ENCODE assay signal across 1 cellular context in the genomic region with DNA sequence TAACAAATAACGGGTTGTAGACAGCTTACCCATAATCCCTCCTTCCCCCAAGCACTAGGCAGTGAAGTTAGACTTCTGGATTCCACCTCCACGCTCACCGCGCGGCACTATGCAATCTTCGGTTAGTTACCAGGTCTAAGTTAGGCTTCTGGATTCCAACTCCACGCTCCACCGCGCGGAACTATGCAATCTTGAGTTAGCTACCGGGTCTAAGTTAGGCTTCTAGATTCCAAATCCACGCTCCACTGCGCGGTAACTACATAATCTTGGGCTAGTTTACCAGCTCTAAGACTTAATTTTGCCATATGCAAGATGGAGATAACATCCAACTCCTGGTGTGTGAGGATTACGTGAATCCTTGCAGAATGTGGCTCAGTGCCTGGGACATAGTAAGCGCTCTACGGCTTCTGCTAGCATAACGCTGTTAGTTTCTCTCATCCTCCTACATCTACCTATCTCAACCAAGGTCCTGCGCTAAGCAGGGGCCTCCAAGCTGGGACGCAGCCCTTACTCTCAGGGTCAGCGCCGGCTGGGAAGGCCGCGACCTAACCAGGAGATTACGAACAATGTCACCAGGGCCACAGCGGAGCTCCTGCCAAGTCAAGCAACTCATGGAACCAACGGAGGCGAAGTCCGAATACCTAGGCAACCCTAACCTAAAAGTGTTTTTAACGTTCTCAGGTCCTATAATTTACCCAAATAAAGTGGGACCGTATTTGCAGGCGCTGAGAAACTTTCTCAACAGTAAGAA.
TF ChIP-seq lines count a peak whose summit lies in the region.

No MANE protein-coding gene starts in this region.

TF ChIP-seq in HepG2, 621 proteins besides CTCF, POLR2A, EP300 and RAD21 (continued from another document and continues in another):
- no peak for TF ChIP-seq TERF1 (CRISPR knock-in tag; IDR thresholded peaks at IDR 0.05)
- peak; percentile 32; the same call in 1 of the 2 replicates for TF ChIP-seq ATF1 (CRISPR knock-in tag; IDR thresholded peaks at IDR 0.05)
- TF ChIP-seq, protein P1, sequence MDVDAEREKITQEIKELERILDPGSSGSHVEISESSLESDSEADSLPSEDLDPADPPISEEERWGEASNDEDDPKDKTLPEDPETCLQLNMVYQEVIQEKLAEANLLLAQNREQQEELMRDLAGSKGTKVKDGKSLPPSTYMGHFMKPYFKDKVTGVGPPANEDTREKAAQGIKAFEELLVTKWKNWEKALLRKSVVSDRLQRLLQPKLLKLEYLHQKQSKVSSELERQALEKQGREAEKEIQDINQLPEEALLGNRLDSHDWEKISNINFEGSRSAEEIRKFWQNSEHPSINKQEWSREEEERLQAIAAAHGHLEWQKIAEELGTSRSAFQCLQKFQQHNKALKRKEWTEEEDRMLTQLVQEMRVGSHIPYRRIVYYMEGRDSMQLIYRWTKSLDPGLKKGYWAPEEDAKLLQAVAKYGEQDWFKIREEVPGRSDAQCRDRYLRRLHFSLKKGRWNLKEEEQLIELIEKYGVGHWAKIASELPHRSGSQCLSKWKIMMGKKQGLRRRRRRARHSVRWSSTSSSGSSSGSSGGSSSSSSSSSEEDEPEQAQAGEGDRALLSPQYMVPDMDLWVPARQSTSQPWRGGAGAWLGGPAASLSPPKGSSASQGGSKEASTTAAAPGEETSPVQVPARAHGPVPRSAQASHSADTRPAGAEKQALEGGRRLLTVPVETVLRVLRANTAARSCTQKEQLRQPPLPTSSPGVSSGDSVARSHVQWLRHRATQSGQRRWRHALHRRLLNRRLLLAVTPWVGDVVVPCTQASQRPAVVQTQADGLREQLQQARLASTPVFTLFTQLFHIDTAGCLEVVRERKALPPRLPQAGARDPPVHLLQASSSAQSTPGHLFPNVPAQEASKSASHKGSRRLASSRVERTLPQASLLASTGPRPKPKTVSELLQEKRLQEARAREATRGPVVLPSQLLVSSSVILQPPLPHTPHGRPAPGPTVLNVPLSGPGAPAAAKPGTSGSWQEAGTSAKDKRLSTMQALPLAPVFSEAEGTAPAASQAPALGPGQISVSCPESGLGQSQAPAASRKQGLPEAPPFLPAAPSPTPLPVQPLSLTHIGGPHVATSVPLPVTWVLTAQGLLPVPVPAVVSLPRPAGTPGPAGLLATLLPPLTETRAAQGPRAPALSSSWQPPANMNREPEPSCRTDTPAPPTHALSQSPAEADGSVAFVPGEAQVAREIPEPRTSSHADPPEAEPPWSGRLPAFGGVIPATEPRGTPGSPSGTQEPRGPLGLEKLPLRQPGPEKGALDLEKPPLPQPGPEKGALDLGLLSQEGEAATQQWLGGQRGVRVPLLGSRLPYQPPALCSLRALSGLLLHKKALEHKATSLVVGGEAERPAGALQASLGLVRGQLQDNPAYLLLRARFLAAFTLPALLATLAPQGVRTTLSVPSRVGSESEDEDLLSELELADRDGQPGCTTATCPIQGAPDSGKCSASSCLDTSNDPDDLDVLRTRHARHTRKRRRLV (CRISPR knock-in tag; IDR thresholded peaks at IDR 0.05), result peak; percentile 65
- TF ChIP-seq, protein P2, sequence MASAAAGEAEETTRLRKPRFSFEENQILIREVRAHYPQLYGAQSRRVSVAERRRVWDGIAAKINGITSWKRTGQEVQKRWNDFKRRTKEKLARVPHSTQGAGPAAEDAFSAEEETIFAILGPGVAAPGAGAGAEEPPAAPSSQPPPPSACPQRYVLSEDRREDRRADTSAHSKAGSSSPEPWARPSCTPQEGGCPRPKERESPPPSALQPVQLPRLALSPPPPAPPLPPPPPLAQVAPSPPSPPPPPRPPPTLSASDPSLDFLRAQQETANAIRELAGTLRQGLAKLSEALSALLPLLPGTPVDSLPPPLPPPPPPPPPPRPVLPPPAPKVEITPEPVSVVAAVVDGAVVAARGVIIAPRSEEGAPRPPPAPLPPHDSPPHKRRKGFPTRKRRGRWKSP (CRISPR knock-in tag; IDR thresholded peaks at IDR 0.05), result peak; percentile 58; the same call in 1 of the 2 replicates
- TF ChIP-seq BORCS8-MEF2B (CRISPR knock-in tag; IDR thresholded peaks at IDR 0.05), result peak; percentile 27; the same call in 1 of the 2 replicates
- TF ChIP-seq SATB2 (CRISPR knock-in tag; IDR thresholded peaks at IDR 0.05), result no peak
- no peak for TF ChIP-seq CC2D1A (CRISPR knock-in tag; IDR thresholded peaks at IDR 0.05)
- TF ChIP-seq ZNF24 (IDR thresholded peaks at IDR 0.05), result no peak
- no peak for TF ChIP-seq HOMEZ (CRISPR knock-in tag; IDR thresholded peaks at IDR 0.05; ENCODE audit: low read depth)
- TF ChIP-seq KLF16 (CRISPR knock-in tag; IDR thresholded peaks at IDR 0.05), result no peak; a peak in 1 of 4 replicates
- TF ChIP-seq ZNF781 (CRISPR knock-in tag; IDR thresholded peaks at IDR 0.05; ENCODE audit: borderline replicate concordance, not compliant biosample characterization), result peak; percentile 47
- peak; percentile 43; the same call in 1 of the 2 replicates for TF ChIP-seq ZNF414 (CRISPR knock-in tag; IDR thresholded peaks at IDR 0.05)
- TF ChIP-seq ZNF878 (CRISPR knock-in tag; IDR thresholded peaks at IDR 0.05), result 0 out of 2 replicates have a peak, but pooled peaks have one; percentile 45
- TF ChIP-seq GATAD1 (CRISPR knock-in tag; IDR thresholded peaks at IDR 0.05), result no peak
- TF ChIP-seq ZNF83 (CRISPR knock-in tag; IDR thresholded peaks at IDR 0.05; ENCODE audit: borderline replicate concordance), result no peak
- TF ChIP-seq, protein P3, sequence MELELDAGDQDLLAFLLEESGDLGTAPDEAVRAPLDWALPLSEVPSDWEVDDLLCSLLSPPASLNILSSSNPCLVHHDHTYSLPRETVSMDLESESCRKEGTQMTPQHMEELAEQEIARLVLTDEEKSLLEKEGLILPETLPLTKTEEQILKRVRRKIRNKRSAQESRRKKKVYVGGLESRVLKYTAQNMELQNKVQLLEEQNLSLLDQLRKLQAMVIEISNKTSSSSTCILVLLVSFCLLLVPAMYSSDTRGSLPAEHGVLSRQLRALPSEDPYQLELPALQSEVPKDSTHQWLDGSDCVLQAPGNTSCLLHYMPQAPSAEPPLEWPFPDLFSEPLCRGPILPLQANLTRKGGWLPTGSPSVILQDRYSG (CRISPR knock-in tag; IDR thresholded peaks at IDR 0.05), result 0 out of 2 replicates have a peak, but pooled peaks have one; percentile 7
- no peak for TF ChIP-seq ZNF264 (CRISPR knock-in tag; IDR thresholded peaks at IDR 0.05)
- TF ChIP-seq TEF (CRISPR knock-in tag; IDR thresholded peaks at IDR 0.05), result no peak
- TF ChIP-seq SOX5 (CRISPR knock-in tag; IDR thresholded peaks at IDR 0.05; ENCODE audit: borderline replicate concordance), result no peak
- TF ChIP-seq ZNF672 (CRISPR knock-in tag; IDR thresholded peaks at IDR 0.05), result no peak
- TF ChIP-seq ESRRA (CRISPR knock-in tag; IDR thresholded peaks at IDR 0.05; ENCODE audit: low read depth), result no peak
- 0 out of 2 replicates have a peak, but pooled peaks have one; percentile 35 for TF ChIP-seq GTF3A (CRISPR knock-in tag; conservative IDR thresholded peaks at IDR 0.05)
- TF ChIP-seq HDAC2 (CRISPR knock-in tag; IDR thresholded peaks at IDR 0.05), result no peak
- no peak for TF ChIP-seq ZNF326 (CRISPR knock-in tag; IDR thresholded peaks at IDR 0.05; ENCODE audit: borderline replicate concordance)
- 0 out of 2 replicates have a peak, but pooled peaks have one; percentile 17 for TF ChIP-seq ZSCAN29 (CRISPR knock-in tag; conservative IDR thresholded peaks at IDR 0.05)
- no peak for TF ChIP-seq KDM5B (CRISPR knock-in tag; IDR thresholded peaks at IDR 0.05; ENCODE audit: borderline replicate concordance)
- TF ChIP-seq SMAD9 (CRISPR knock-in tag; IDR thresholded peaks at IDR 0.05), result no peak
- no peak for TF ChIP-seq GPBP1L1 (CRISPR knock-in tag; IDR thresholded peaks at IDR 0.05)
- TF ChIP-seq, protein P4, sequence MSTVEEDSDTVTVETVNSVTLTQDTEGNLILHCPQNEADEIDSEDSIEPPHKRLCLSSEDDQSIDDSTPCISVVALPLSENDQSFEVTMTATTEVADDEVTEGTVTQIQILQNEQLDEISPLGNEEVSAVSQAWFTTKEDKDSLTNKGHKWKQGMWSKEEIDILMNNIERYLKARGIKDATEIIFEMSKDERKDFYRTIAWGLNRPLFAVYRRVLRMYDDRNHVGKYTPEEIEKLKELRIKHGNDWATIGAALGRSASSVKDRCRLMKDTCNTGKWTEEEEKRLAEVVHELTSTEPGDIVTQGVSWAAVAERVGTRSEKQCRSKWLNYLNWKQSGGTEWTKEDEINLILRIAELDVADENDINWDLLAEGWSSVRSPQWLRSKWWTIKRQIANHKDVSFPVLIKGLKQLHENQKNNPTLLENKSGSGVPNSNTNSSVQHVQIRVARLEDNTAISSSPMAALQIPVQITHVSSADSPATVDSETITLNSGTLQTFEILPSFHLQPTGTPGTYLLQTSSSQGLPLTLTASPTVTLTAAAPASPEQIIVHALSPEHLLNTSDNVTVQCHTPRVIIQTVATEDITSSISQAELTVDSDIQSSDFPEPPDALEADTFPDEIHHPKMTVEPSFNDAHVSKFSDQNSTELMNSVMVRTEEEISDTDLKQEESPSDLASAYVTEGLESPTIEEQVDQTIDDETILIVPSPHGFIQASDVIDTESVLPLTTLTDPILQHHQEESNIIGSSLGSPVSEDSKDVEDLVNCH (CRISPR knock-in tag; IDR thresholded peaks at IDR 0.05), result 0 out of 2 replicates have a peak, but pooled peaks have one; percentile 23
